ENCODE assay signal across 21 cellular contexts in the genomic region with DNA sequence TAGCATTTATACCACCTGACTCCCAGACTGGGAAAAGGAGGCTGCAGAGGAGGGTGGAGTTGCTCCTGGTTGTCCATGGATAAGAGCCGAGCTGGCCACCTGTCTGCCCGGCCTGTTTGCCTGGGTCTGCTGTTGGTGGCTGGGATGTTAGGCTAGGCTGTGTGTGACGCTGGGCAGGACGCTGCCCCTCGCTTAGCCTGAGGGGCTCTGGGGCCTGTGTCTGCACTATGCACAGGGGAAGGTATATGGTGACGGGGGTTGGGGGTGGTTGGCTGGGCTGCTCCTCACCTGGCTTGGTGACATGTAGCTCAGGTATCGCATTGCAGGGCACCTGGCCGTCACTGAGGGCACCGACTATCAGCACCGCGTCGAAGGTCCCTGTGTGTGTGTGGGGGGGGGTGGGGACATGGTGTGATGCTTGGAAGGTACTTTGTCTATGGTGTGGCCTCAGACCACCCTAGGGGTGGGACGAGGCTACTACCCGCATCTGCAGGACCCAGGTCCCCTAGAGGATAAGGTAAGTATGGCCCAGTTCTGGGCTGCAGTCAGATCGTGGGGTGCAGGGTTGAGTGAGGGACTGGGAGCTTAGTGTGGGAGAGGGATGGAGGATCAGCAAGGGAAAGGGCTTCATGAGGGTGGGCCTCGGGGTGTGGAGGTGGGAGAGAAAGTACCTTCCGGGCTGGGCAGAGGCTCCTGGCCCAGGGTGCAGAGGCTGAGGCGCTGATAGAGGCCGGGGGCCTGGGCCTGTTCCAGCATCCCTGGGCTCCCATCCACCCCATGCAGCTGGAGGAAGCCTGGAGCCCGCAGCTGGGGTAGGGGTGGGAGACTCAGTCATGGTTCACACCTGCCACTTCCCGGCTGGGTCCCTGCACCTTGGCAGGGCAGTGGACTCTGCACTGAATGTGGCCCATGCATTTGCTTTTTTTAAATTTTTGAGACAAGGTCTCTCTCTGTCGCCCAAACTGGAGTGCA. TPM values are rescaled to one million over a fixed set of nuclear protein-coding genes. Genes with fewer than 3 reads are reported as not detected.
DNase-seq lines count a peak whose midpoint lies in the region; ATAC-seq and TF ChIP-seq lines count a peak whose summit lies in the region.
"Had no signal": no experiment of that assay in that cellular context is flagged by ENCODE, and none has a peak within 500 bp of the region (broad histone marks: within the 10 kb centered on the region; RNA-seq: fewer than 3 reads in every experiment).

No MANE protein-coding gene starts in this region.

- TF ChIP-seq CTCF in BE2C (IDR thresholded peaks at IDR 0.05; ENCODE audit: low read depth, low read length) (peak; percentile 24), GM12873 (IDR thresholded peaks at IDR 0.05; ENCODE audit: insufficient read depth, low read depth, low read length, missing control alignments) (peak; percentile 52), WTC11 (IDR thresholded peaks at IDR 0.05) (no peak)
- no peak for TF ChIP-seq CTCF in activated CD8-positive, alpha-beta T cell treated with anti-CD3 and anti-CD28 coated beads for 36 hours (IDR thresholded peaks at IDR 0.05)

- H3K27me3 Mint-ChIP-seq in WTC11 (ENCODE audit: low read depth): no peaks in the 10 kb centered on the region; the same call in 1 of the 2 replicates
- peaks cover 2% of the 10 kb centered on the region for H3K27me3 Mint-ChIP-seq in activated CD8-positive, alpha-beta T cell treated with anti-CD3 and anti-CD28 coated beads for 36 hours

- no peaks in the 10 kb centered on the region for H3K36me3 Mint-ChIP-seq in WTC11
- H3K36me3 Mint-ChIP-seq in activated CD8-positive, alpha-beta T cell treated with anti-CD3 and anti-CD28 coated beads for 36 hours (ENCODE audit: low read depth): no peaks in the 10 kb centered on the region
- H3K36me3 Mint-ChIP-seq: activated CD8-positive, alpha-beta memory T cell treated with anti-CD3 and anti-CD28 coated beads, Interleukin-2, amount 10 ng/mL, durations not matched to agents 7 days and 5 days had no signal

- no peaks in the 10 kb centered on the region for H3K9me3 Mint-ChIP-seq in WTC11
- H3K9me3 Mint-ChIP-seq in activated CD8-positive, alpha-beta T cell treated with anti-CD3 and anti-CD28 coated beads for 36 hours: no peaks in the 10 kb centered on the region
- H3K9me3 Mint-ChIP-seq: effector memory CD8-positive, alpha-beta T cell had no signal

- no peaks in the 10 kb centered on the region for H3K27me3 ChIP-seq in BE2C
- H3K27me3 ChIP-seq: foreskin keratinocyte had no signal

- no peaks in the 10 kb centered on the region for H3K36me3 ChIP-seq in BE2C

- intact Hi-C loops in activated CD8-positive, alpha-beta T cell treated with anti-CD3 and anti-CD28 coated beads for 36 hours (cut with micrococcal nuclease): no loop called here

- POLR2A ChIA-PET in WTC11 (lab: Charles Lee): interaction anchor here (0.6 to 3.8 kb wide), 4 partner anchors 7 to 100 kb away, joined by 4 to 31 read pairs (median 4); no protein-coding TSS in a partner anchor
- POLR2A ChIA-PET in activated CD8-positive, alpha-beta T cell treated with anti-CD3 and anti-CD28 coated beads for 36 hours (lab: Charles Lee): no interaction called here

- H3K4me1 Mint-ChIP-seq in WTC11: peaks cover 26% of the 10 kb centered on the region
- peaks cover 11% of the 10 kb centered on the region for H3K4me1 Mint-ChIP-seq in activated CD8-positive, alpha-beta T cell treated with anti-CD3 and anti-CD28 coated beads for 36 hours (ENCODE audit: low read depth)

- H3K4me3 Mint-ChIP-seq in WTC11: no peak overlapping the region
- no peak overlapping the region for H3K4me3 Mint-ChIP-seq in activated CD8-positive, alpha-beta T cell treated with anti-CD3 and anti-CD28 coated beads for 36 hours
- H3K4me3 Mint-ChIP-seq: activated CD8-positive, alpha-beta memory T cell treated with anti-CD3 and anti-CD28 coated beads, Interleukin-2, amount 10 ng/mL, durations not matched to agents 7 days and 5 days had no signal

- ATAC-seq in WTC11 (peak; percentile 64), HG02885 (IDR thresholded peaks at IDR 0.05; ENCODE audit: poor library complexity, unreplicated experiment) (no peak)
- ATAC-seq in activated CD8-positive, alpha-beta T cell treated with anti-CD3 and anti-CD28 coated beads for 36 hours: no peak
- ATAC-seq: activated CD8-positive, alpha-beta memory T cell treated with anti-CD3 and anti-CD28 coated beads, Interleukin-2, amount 10 ng/mL, durations not matched to agents 7 days and 5 days; effector memory CD8-positive, alpha-beta T cell; foreskin keratinocyte; mucosa of descending colon had no signal

- no peaks in the 10 kb centered on the region for H3K4me1 ChIP-seq in BE2C

- 0 out of 2 replicates have a peak overlapping the region, but pooled peaks have one; percentile 61 for H3K27ac Mint-ChIP-seq in WTC11
- H3K27ac Mint-ChIP-seq in activated CD8-positive, alpha-beta T cell treated with anti-CD3 and anti-CD28 coated beads for 36 hours: no peak overlapping the region
- H3K27ac Mint-ChIP-seq: activated CD8-positive, alpha-beta memory T cell treated with anti-CD3 and anti-CD28 coated beads, Interleukin-2, amount 10 ng/mL, durations not matched to agents 7 days and 5 days; effector memory CD8-positive, alpha-beta T cell had no signal

- H3K4me3 ChIP-seq in BE2C (ENCODE audit: low read depth, low read length): no peak overlapping the region
- H3K4me3 ChIP-seq: mucosa of descending colon had no signal

- DNase-seq in BE2C (no peak), WTC11 (ENCODE audit: low spot score) (peak; percentile 36), left kidney (ENCODE audit: low read depth, low spot score) (peak; percentile 30), RKO (ENCODE audit: low spot score) (no peak), NCI-H446 (lab: John Stamatoyannopoulos, UW) (no peak)
- DNase-seq in activated CD8-positive, alpha-beta T cell treated with anti-CD3 and anti-CD28 coated beads for 36 hours: no peak
- DNase-seq: activated CD8-positive, alpha-beta memory T cell treated with anti-CD3 and anti-CD28 coated beads, Interleukin-2, amount 10 ng/mL, durations not matched to agents 7 days and 5 days; activated naive CD4-positive, alpha-beta T cell treated with Interleukin-2 at 50 U/mL for 16 hours; effector memory CD8-positive, alpha-beta T cell; foreskin keratinocyte; mucosa of descending colon; NCI-H1105 treated with DMSO at 0.1 percent for 48 hours; NCI-H226; posterior cingulate gyrus; stimulated activated CD4-positive, alpha-beta T cell treated with anti-CD3 and anti-CD28 coated beads, Interleukin-12 subunit alpha, Interleukin-12 subunit beta, amount 100 ng/mL, for 4 hours had no signal

- H3K9me3 ChIP-seq in BE2C: no peaks in the 10 kb centered on the region
- H3K9me3 ChIP-seq: mucosa of descending colon had no signal

- CTCF ChIA-PET in WTC11 (lab: Charles Lee): interaction anchor here (0.5 to 4.6 kb wide), 24 partner anchors 9 to 359 kb away, joined by 3 to 68 read pairs (median 4); a partner anchor contains a TSS
- CTCF ChIA-PET in activated CD8-positive, alpha-beta T cell treated with anti-CD3 and anti-CD28 coated beads for 36 hours (lab: Charles Lee): no interaction called here

TF ChIP-seq in WTC11, 78 proteins besides CTCF, POLR2A, EP300 and RAD21 (continues in another document):
- TF ChIP-seq RORB (CRISPR knock-in tag; IDR thresholded peaks at IDR 0.05): no peak
- TF ChIP-seq FOXJ3 (CRISPR knock-in tag; IDR thresholded peaks at IDR 0.05; ENCODE audit: borderline replicate concordance): no peak
- TF ChIP-seq, protein P1, sequence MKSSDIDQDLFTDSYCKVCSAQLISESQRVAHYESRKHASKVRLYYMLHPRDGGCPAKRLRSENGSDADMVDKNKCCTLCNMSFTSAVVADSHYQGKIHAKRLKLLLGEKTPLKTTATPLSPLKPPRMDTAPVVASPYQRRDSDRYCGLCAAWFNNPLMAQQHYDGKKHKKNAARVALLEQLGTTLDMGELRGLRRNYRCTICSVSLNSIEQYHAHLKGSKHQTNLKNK (CRISPR knock-in tag; IDR thresholded peaks at IDR 0.05): no peak
- no peak for TF ChIP-seq ZNF317 (CRISPR knock-in tag; IDR thresholded peaks at IDR 0.05; ENCODE audit: borderline replicate concordance, low read depth)
- TF ChIP-seq, protein P2, sequence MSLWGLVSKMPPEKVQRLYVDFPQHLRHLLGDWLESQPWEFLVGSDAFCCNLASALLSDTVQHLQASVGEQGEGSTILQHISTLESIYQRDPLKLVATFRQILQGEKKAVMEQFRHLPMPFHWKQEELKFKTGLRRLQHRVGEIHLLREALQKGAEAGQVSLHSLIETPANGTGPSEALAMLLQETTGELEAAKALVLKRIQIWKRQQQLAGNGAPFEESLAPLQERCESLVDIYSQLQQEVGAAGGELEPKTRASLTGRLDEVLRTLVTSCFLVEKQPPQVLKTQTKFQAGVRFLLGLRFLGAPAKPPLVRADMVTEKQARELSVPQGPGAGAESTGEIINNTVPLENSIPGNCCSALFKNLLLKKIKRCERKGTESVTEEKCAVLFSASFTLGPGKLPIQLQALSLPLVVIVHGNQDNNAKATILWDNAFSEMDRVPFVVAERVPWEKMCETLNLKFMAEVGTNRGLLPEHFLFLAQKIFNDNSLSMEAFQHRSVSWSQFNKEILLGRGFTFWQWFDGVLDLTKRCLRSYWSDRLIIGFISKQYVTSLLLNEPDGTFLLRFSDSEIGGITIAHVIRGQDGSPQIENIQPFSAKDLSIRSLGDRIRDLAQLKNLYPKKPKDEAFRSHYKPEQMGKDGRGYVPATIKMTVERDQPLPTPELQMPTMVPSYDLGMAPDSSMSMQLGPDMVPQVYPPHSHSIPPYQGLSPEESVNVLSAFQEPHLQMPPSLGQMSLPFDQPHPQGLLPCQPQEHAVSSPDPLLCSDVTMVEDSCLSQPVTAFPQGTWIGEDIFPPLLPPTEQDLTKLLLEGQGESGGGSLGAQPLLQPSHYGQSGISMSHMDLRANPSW (CRISPR knock-in tag; conservative IDR thresholded peaks at IDR 0.05; ENCODE audit: low read depth): no peak

RNA-seq across cellular contexts. Expression of a gene that starts 2.3 kb away (rescaled TPM):
- polyA plus RNA-seq in BE2C (2012; ENCODE audit: insufficient read depth, insufficient read length, low read depth): 6.6 TPM
- total RNA-seq in WTC11 (2021): 4.3 to 7.7 TPM (median 6.6 TPM) in 3 replicates
- total RNA-seq in activated CD8-positive, alpha-beta T cell treated with anti-CD3 and anti-CD28 coated beads for 36 hours: not detected
- total RNA-seq: G401 had no signal

RNA-seq across cellular contexts. Expression of a gene that starts 9.2 kb away (rescaled TPM):
- polyA plus RNA-seq in BE2C (2012; ENCODE audit: insufficient read depth, insufficient read length, low read depth): 22.2 TPM
- total RNA-seq in WTC11 (2021): 32.0 to 54.3 TPM (median 52.5 TPM) in 3 replicates
- total RNA-seq in activated CD8-positive, alpha-beta T cell treated with anti-CD3 and anti-CD28 coated beads for 36 hours: under 1 TPM; 0.20 to 0.72 TPM
- total RNA-seq: cardiac septum had no signal

RNA-seq across cellular contexts. Expression of a gene that starts 20.9 kb away (rescaled TPM):
- polyA plus RNA-seq in BE2C (2012; ENCODE audit: insufficient read depth, insufficient read length, low read depth): not detected
- total RNA-seq in WTC11 (2021): 0.28 TPM in 1 of 3 replicates, not detected in the others
- total RNA-seq in activated CD8-positive, alpha-beta T cell treated with anti-CD3 and anti-CD28 coated beads for 36 hours: not detected
- total RNA-seq: activated CD8-positive, alpha-beta memory T cell treated with anti-CD3 and anti-CD28 coated beads, Interleukin-2, amount 10 ng/mL, durations not matched to agents 7 days and 5 days; cardiac septum; foreskin keratinocyte; G401; mucosa of descending colon; subcutaneous adipose tissue had no signal
- polyA plus RNA-seq: BJ, foreskin keratinocyte had no signal

Comparison
In these comparisons a context has a peak if more than half of its experiments do, and no peak if none do; other contexts are left out.
1. DNase-seq: peak in WTC11 (single experiment) and left kidney (single experiment); none in BE2C (single experiment), RKO (single experiment), NCI-H446 (0 of 2) and activated CD8-positive, alpha-beta T cell treated with anti-CD3 and anti-CD28 coated beads for 36 hours (single experiment).
2. CTCF ChIP-seq: peak in BE2C (single experiment) and GM12873 (single experiment); none in WTC11 (single experiment) and activated CD8-positive, alpha-beta T cell treated with anti-CD3 and anti-CD28 coated beads for 36 hours (single experiment).
3. RNA of a gene that starts 9.2 kb away (total RNA-seq): 32.0 to 54.3 TPM in WTC11; 0.20 to 0.72 TPM in activated CD8-positive, alpha-beta T cell treated with anti-CD3 and anti-CD28 coated beads for 36 hours; every median in the first group is over 10 times any median in the second.